Comparison of ENCODE assay signal across 21 cellular contexts in genomic region chr11:2108675-2109481, GRCh38. TPM values are rescaled to one million over a fixed set of nuclear protein-coding genes. Genes with fewer than 3 reads are reported as not detected.
A peak's percentile ranks its signal among the peaks of the same experiment; 100 is the strongest.
DNase-seq lines count a peak whose midpoint lies in the region; ATAC-seq, FAIRE-seq and TF ChIP-seq lines count a peak whose summit lies in the region.
"Had no signal": no experiment of that assay in that cellular context is flagged by ENCODE, and none has a peak within 500 bp of the region (broad histone marks: within the 10 kb centered on the region; RNA-seq: fewer than 3 reads in every experiment).

No MANE protein-coding gene starts in this region.

- TF ChIP-seq RAD21 in H1 (IDR thresholded peaks at IDR 0.05 in 1 of 2, conservative IDR thresholded peaks at IDR 0.05 in 1 of 2; ENCODE audit: low read depth in 2 of 2, low read length in 2 of 2) = no peak

- POLR2A ChIA-PET in H1 (lab: Charles Lee; ENCODE audit: partially characterized antibody) = interaction anchor here (1.1 to 2.2 kb wide), 2 partner anchors 12 to 15 kb away, joined by 4 to 5 read pairs; no protein-coding TSS in a partner anchor

- no peak for ATAC-seq in HG03521 (IDR thresholded peaks at IDR 0.05; ENCODE audit: unreplicated experiment)
- no peak for ATAC-seq in activated T-cell treated with anti-CD3 and anti-CD28 coated beads, Interleukin-2, amount 50 U/mL, for 4 hours

- H3K79me1 ChIP-seq in H1 (ENCODE audit: low read depth, low read length) = no peaks in the 10 kb centered on the region

- in situ Hi-C loops in GM23248 (cut with MboI) = no loop called here

- no peak overlapping the region for H2BK120ac ChIP-seq in H1 (replicated peaks; ENCODE audit: low read depth, low read length)

- H3K9me3 Mint-ChIP-seq in activated T-cell treated with anti-CD3 and anti-CD28 coated beads, Interleukin-2, amount 50 U/mL, for 4 hours = no peaks in the 10 kb centered on the region
- H3K9me3 Mint-ChIP-seq: CD4-positive, alpha-beta memory T cell; GM23338; IgD-negative memory B cell had no signal

- WGBS in H1 (ENCODE audit: extremely low coverage in 1 of 2, insufficient coverage in 1 of 2, insufficient read length in 1 of 2, insufficient replicate concordance in 2 of 2, low coverage in 1 of 2, low lambda C conversion rate in 2 of 2, missing lambda C conversion rate in 1 of 2), 2 experiments = 92% methylated on average over 11 of the region's 23 CpGs; no CpG with 5 or more reads in 1 of the 2 experiments
- 24 to 25% methylated on average over 22 of the region's 23 CpGs for WGBS in GM23248 (ENCODE audit: low coverage in 1 of 2, low lambda C conversion rate in 2 of 2, missing lambda C conversion rate in 2 of 2), 2 experiments
- 55 to 63% methylated on average over 20 to 23 of the region's 23 CpGs for WGBS in lower leg skin, 2 donors

- no peak overlapping the region for H3K14ac ChIP-seq in H1 (ENCODE audit: insufficient read length)

- FAIRE-seq in H1 (lab: Jason Lieb, UNC) = no peak

- H3K27ac ChIP-seq in BLaER1 treated with 17β-estradiol and CSF1 and Interleukin-3, amounts not matched to agents 10 nM and 100 nM = peak overlapping the region; percentile 36 to 85 (median 72); a peak in 19 of 22 replicates
- H3K27ac ChIP-seq in H1 (ENCODE audit: low read depth, low read length) = no peak overlapping the region
- no peak overlapping the region for H3K27ac ChIP-seq in parathyroid adenoma
- H3K27ac ChIP-seq in GM23248 = no peak overlapping the region

- no peak overlapping the region; the same call in 1 of the 2 replicates for H2BK20ac ChIP-seq in H1 (ENCODE audit: low read length)

- TF ChIP-seq CTCF in H1 (IDR thresholded peaks at IDR 0.05; ENCODE audit: control extremely low read depth in 1 of 3, insufficient read depth in 1 of 3, low read depth in 1 of 3, low read length in 3 of 3) (no peak), parathyroid adenoma (IDR thresholded peaks at IDR 0.05) (no peak), lower leg skin (IDR thresholded peaks at IDR 0.05) (no peak)

- no peak for TF ChIP-seq EP300 in H1 (IDR thresholded peaks at IDR 0.05; ENCODE audit: borderline replicate concordance in 1 of 2, low read depth in 2 of 2, low read length in 2 of 2)

- peak overlapping the region in 1 of 10 experiments; percentile 21; a peak in 3 of 20 replicates for H3K4me3 ChIP-seq in BLaER1 treated with 17β-estradiol and CSF1 and Interleukin-3, amounts not matched to agents 10 nM and 100 nM
- H3K4me3 ChIP-seq in H1 (ENCODE audit: extremely low read depth in 1 of 4, insufficient read depth in 2 of 4, low read depth in 3 of 4, low read length in 4 of 4) (no peak overlapping the region), parathyroid adenoma (ENCODE audit: low read depth, low read length) (no peak overlapping the region), GM23248 (no peak overlapping the region), lower leg skin (ENCODE audit: low read depth, poor library complexity, severe bottlenecking) (no peak overlapping the region)
- H3K4me3 ChIP-seq: GM23338 had no signal

- no peaks in the 10 kb centered on the region for H3K36me3 ChIP-seq in BLaER1 treated with 17β-estradiol and CSF1 and Interleukin-3, amounts not matched to agents 10 nM and 100 nM
- H3K36me3 ChIP-seq in H1 (ENCODE audit: control insufficient read depth in 2 of 4, insufficient read depth in 4 of 4, low read length in 3 of 4) (no peaks in the 10 kb centered on the region), parathyroid adenoma (ENCODE audit: control insufficient read depth, insufficient read depth, low read length) (no peaks in the 10 kb centered on the region), GM23248 (ENCODE audit: low read depth) (no peaks in the 10 kb centered on the region)

- no peak overlapping the region for H2BK5ac ChIP-seq in H1 (ENCODE audit: low read depth, low read length)

- no peak for DNase-seq in H1 (ENCODE audit: low read depth in 1 of 2, low spot score in 2 of 2)
- peak; percentile 8 for DNase-seq in iris pigment epithelial cell (ENCODE audit: low read depth)
- DNase-seq in GM23248 = no peak
- DNase-seq in activated T-cell treated with anti-CD3 and anti-CD28 coated beads, Interleukin-2, amount 50 U/mL, for 4 hours = no peak
- no peak for DNase-seq in lower leg skin (ENCODE audit: low spot score in 2 of 2)
- DNase-seq: CD4-positive, alpha-beta memory T cell; DND-41; GDM1; NCI-H1436; NCI-H2081 treated with DMSO at 0.1 percent for 48 hours; NCI-H2227 treated with DMSO at 0.1 percent for 48 hours; NCI-H526; RPMI8226 had no signal

- peaks cover 2% of the 10 kb centered on the region for H3K4me1 Mint-ChIP-seq in activated T-cell treated with anti-CD3 and anti-CD28 coated beads, Interleukin-2, amount 50 U/mL, for 4 hours (ENCODE audit: low read depth)
- H3K4me1 Mint-ChIP-seq: CD4-positive, alpha-beta memory T cell; GM23338; IgD-negative memory B cell had no signal

- no peak overlapping the region for H2BK15ac ChIP-seq in H1 (ENCODE audit: low read length)

- H4K8ac ChIP-seq in H1 (ENCODE audit: extremely low read depth, insufficient read depth, low read length) = peak overlapping the region; percentile 60; the same call in 1 of the 2 replicates

- H3K27me3 Mint-ChIP-seq in activated T-cell treated with anti-CD3 and anti-CD28 coated beads, Interleukin-2, amount 50 U/mL, for 4 hours (ENCODE audit: low read depth) = peaks cover 2% of the 10 kb centered on the region

- H4K5ac ChIP-seq in H1 (ENCODE audit: insufficient read length, low read depth, low read length) = no peak overlapping the region

- H3K23ac ChIP-seq in H1 (ENCODE audit: insufficient read length) = no peak overlapping the region

- H2AFZ ChIP-seq in H1 (ENCODE audit: low read length) = no peak overlapping the region
- H2AFZ ChIP-seq in parathyroid adenoma = peak overlapping the region; percentile 46
- no peak overlapping the region for H2AFZ ChIP-seq in GM23248

- H3K18ac ChIP-seq in H1 (ENCODE audit: extremely low read depth, low read length) = no peak overlapping the region

- H3K27me3 ChIP-seq in BLaER1 treated with 17β-estradiol and CSF1 and Interleukin-3, amounts not matched to agents 10 nM and 100 nM = no peaks in the 10 kb centered on the region
- H3K27me3 ChIP-seq in H1 (replicated peaks in 1 of 4; ENCODE audit: control insufficient read depth in 3 of 4, extremely low read depth in 1 of 4, insufficient read depth in 3 of 4, low read length in 3 of 4) (no peaks in the 10 kb centered on the region), parathyroid adenoma (ENCODE audit: control insufficient read depth, insufficient read depth, low read length) (no peaks in the 10 kb centered on the region), GM23248 (replicated peaks; ENCODE audit: insufficient read depth) (peaks cover 36% of the 10 kb centered on the region; the same call in 1 of the 2 replicates)

- H3K79me2 ChIP-seq in H1 (ENCODE audit: control insufficient read depth in 1 of 2, insufficient read depth in 2 of 2, low read length in 2 of 2) = no peaks in the 10 kb centered on the region
- no peaks in the 10 kb centered on the region for H3K79me2 ChIP-seq in parathyroid adenoma
- no peaks in the 10 kb centered on the region for H3K79me2 ChIP-seq in GM23248 (ENCODE audit: insufficient read depth)

- peaks cover 15 to 49% (median 41%) of the 10 kb centered on the region in 10 experiments for H3K4me1 ChIP-seq in BLaER1 treated with 17β-estradiol and CSF1 and Interleukin-3, amounts not matched to agents 10 nM and 100 nM
- peaks cover 0 to 7% (median 0%) of the 10 kb centered on the region in 4 experiments; a peak in 3 of 7 replicates for H3K4me1 ChIP-seq in H1 (replicated peaks in 1 of 4; ENCODE audit: control insufficient read depth in 3 of 4, insufficient read depth in 4 of 4, low read length in 3 of 4)
- no peaks in the 10 kb centered on the region for H3K4me1 ChIP-seq in parathyroid adenoma
- H3K4me1 ChIP-seq in GM23248 (ENCODE audit: insufficient read depth) = no peaks in the 10 kb centered on the region

- no peaks in the 10 kb centered on the region for H3K9me2 ChIP-seq in GM23248 (ENCODE audit: insufficient read depth)

- peak overlapping the region; percentile 25 to 78 (median 60); a peak in 19 of 22 replicates for H3K9ac ChIP-seq in BLaER1 treated with 17β-estradiol and CSF1 and Interleukin-3, amounts not matched to agents 10 nM and 100 nM
- H3K9ac ChIP-seq in H1 (replicated peaks in 1 of 4; ENCODE audit: extremely low read depth in 1 of 4, low read depth in 3 of 4, low read length in 3 of 4) (no peak overlapping the region), parathyroid adenoma (no peak overlapping the region), GM23248 (no peak overlapping the region)

- no peaks in the 10 kb centered on the region for H4K20me1 ChIP-seq in BLaER1 treated with 17β-estradiol and CSF1 and Interleukin-3, amounts not matched to agents 10 nM and 100 nM
- H4K20me1 ChIP-seq in H1 (replicated peaks in 1 of 2; ENCODE audit: control insufficient read depth in 1 of 2, insufficient read depth in 2 of 2, low read length in 2 of 2) = no peaks in the 10 kb centered on the region
- no peaks in the 10 kb centered on the region for H4K20me1 ChIP-seq in GM23248 (ENCODE audit: insufficient read depth)

- no peaks in the 10 kb centered on the region for H3K36me3 Mint-ChIP-seq in activated T-cell treated with anti-CD3 and anti-CD28 coated beads, Interleukin-2, amount 50 U/mL, for 4 hours (ENCODE audit: insufficient read depth)
- H3K36me3 Mint-ChIP-seq: CD4-positive, alpha-beta memory T cell; IgD-negative memory B cell had no signal

- TF ChIP-seq POLR2A in H1 (IDR thresholded peaks at IDR 0.05; ENCODE audit: control extremely low read depth in 1 of 2, low read depth in 2 of 2, low read length in 2 of 2) (no peak), lower leg skin (IDR thresholded peaks at IDR 0.05) (no peak)

- H3K4me2 ChIP-seq in BLaER1 treated with 17β-estradiol and CSF1 and Interleukin-3, amounts not matched to agents 10 nM and 100 nM = peak overlapping the region; percentile 62 to 99 (median 86)
- H3K4me2 ChIP-seq in H1 (ENCODE audit: insufficient read depth in 1 of 2, low read depth in 2 of 2, low read length in 2 of 2) (no peak overlapping the region), parathyroid adenoma (ENCODE audit: low read length) (no peak overlapping the region), GM23248 (ENCODE audit: unreplicated experiment) (no peak overlapping the region)
- H3K4me2 ChIP-seq: GM23338 had no signal

- peaks cover 0 to 4% (median 0%) of the 10 kb centered on the region in 11 experiments; a peak in 1 of 22 replicates for H3K9me3 ChIP-seq in BLaER1 treated with 17β-estradiol and CSF1 and Interleukin-3, amounts not matched to agents 10 nM and 100 nM (replicated peaks in 1 of 11)
- H3K9me3 ChIP-seq in H1 (ENCODE audit: insufficient read depth in 2 of 2, low read depth in 1 of 2, low read length in 1 of 2) = no peaks in the 10 kb centered on the region
- H3K9me3 ChIP-seq in parathyroid adenoma (ENCODE audit: control insufficient read depth, low read length) = no peaks in the 10 kb centered on the region
- H3K9me3 ChIP-seq in GM23248 (ENCODE audit: low read depth) = no peaks in the 10 kb centered on the region

- no peak overlapping the region for H3K4ac ChIP-seq in H1 (replicated peaks; ENCODE audit: insufficient read length, low read depth, low read length)

- no peak overlapping the region for H2BK12ac ChIP-seq in H1 (ENCODE audit: low read depth, low read length)

- H4K91ac ChIP-seq in H1 (replicated peaks; ENCODE audit: insufficient read length, low read length) = peak overlapping the region; percentile 36

- H3F3A ChIP-seq in GM23248 (ENCODE audit: insufficient read depth) = no peaks in the 10 kb centered on the region

- no peak overlapping the region for H2AK5ac ChIP-seq in H1 (ENCODE audit: low read depth, low read length)

- H3K23me2 ChIP-seq in H1 (ENCODE audit: low read depth, low read length) = peaks cover 5% of the 10 kb centered on the region; the same call in 1 of the 2 replicates

- intact Hi-C loops in lower leg skin (cut with DNase I; ENCODE audit: low total_unique reads) = no loop called here

- CTCF ChIA-PET in H1 (lab: Charles Lee; ENCODE audit: partially characterized antibody) = interaction anchor here (0.6 to 2.3 kb wide), 4 partner anchors 9 to 233 kb away, joined by 3 to 10 read pairs (median 3); no protein-coding TSS in a partner anchor

- H3K4me3 Mint-ChIP-seq in activated T-cell treated with anti-CD3 and anti-CD28 coated beads, Interleukin-2, amount 50 U/mL, for 4 hours = no peak overlapping the region
- H3K4me3 Mint-ChIP-seq: CD4-positive, alpha-beta memory T cell; GM23338; IgD-negative memory B cell had no signal

- no peak overlapping the region for H3K56ac ChIP-seq in H1 (replicated peaks; ENCODE audit: insufficient read length, low read depth, low read length)

RNA-seq across cellular contexts. Expression of gene IGF2, which starts 30.3 kb away (rescaled TPM):
- 1.3 and 1.5 TPM in 2 replicates for total RNA-seq in H1 (2021; fragmentation: NEBNext Ultra II Directional; extraction: Animal tissue kit (Norgen Biotek cat#: 25700))
- polyA plus RNA-seq in H1 (2011; rRNA removed) (0.74 and 2.0 TPM in 2 replicates), GM23248 (2016; fragmentation: Nextera tagmentation; extraction: Ambion mirVana) (0.06 and 0.18 TPM in 2 replicates)
- 1.1 TPM for polyA plus RNA-seq in H1 (2011; cell fraction: cytosol; rRNA removed)
- 0.37 TPM for polyA plus RNA-seq in H1 (2011; cell fraction: nucleus; rRNA removed)
- 1.6 to 3.2 TPM (median 2.7 TPM) in 4 replicates for polyA plus RNA-seq in H1 (2012, experiment 1 of 2)
- polyA plus RNA-seq in H1 (2012, experiment 2 of 2) = 1.00 TPM
- 2.0 TPM for polyA plus RNA-seq in H1 (2013, experiment 1 of 2)
- polyA plus RNA-seq in H1 (2013, experiment 2 of 2) = 2.6 TPM
- polyA minus RNA-seq in H1 (2011; rRNA and poly(A)+ RNA removed) = 0.20 and 0.57 TPM in 2 replicates
- polyA minus RNA-seq in H1 (2011; cell fraction: cytosol; rRNA and poly(A)+ RNA removed) = 0.88 TPM
- 0.70 TPM for polyA minus RNA-seq in H1 (2011; cell fraction: nucleus; rRNA and poly(A)+ RNA removed)
- not detected in 2 replicates for total RNA-seq in GM23248 (2014; rRNA removed; shearing (Covaris generic))
- 10 to 100 TPM in 1 of 3 donors, 1 to 10 TPM in 2; 4.6 to 12.5 (median 5.7) TPM for total RNA-seq in activated T-cell treated with anti-CD3 and anti-CD28 coated beads, Interleukin-2, amount 50 U/mL, for 4 hours
- total RNA-seq in lower leg skin = 10 to 100 TPM in 1 of 4 donors, 1 to 10 TPM in 3; 4.5 to 14.7 (median 6.0) TPM
- total RNA-seq: CD4-positive, alpha-beta memory T cell; OCI-LY7 had no signal
- polyA plus RNA-seq: CD4-positive, alpha-beta memory T cell; IgD-negative memory B cell had no signal

RNA-seq across cellular contexts. Expression of gene INS, which starts 52.1 kb away (rescaled TPM):
- not detected in 2 replicates for total RNA-seq in H1 (2021; fragmentation: NEBNext Ultra II Directional; extraction: Animal tissue kit (Norgen Biotek cat#: 25700))
- polyA plus RNA-seq in H1 (2011; rRNA removed) (not detected in 2 replicates), GM23248 (2016; fragmentation: Nextera tagmentation; extraction: Ambion mirVana) (not detected in 2 replicates)
- not detected for polyA plus RNA-seq in H1 (2011; cell fraction: cytosol; rRNA removed)
- not detected for polyA plus RNA-seq in H1 (2011; cell fraction: nucleus; rRNA removed)
- not detected in 4 replicates for polyA plus RNA-seq in H1 (2012, experiment 1 of 2)
- polyA plus RNA-seq in H1 (2012, experiment 2 of 2) = not detected
- polyA plus RNA-seq in H1 (2013, experiment 1 of 2) = not detected
- not detected for polyA plus RNA-seq in H1 (2013, experiment 2 of 2)
- polyA minus RNA-seq in H1 (2011; rRNA and poly(A)+ RNA removed) = not detected in 2 replicates
- not detected for polyA minus RNA-seq in H1 (2011; cell fraction: cytosol; rRNA and poly(A)+ RNA removed)
- not detected for polyA minus RNA-seq in H1 (2011; cell fraction: nucleus; rRNA and poly(A)+ RNA removed)
- total RNA-seq in GM23248 (2014; rRNA removed; shearing (Covaris generic)) = not detected in 2 replicates
- not detected for total RNA-seq in activated T-cell treated with anti-CD3 and anti-CD28 coated beads, Interleukin-2, amount 50 U/mL, for 4 hours
- not detected for total RNA-seq in lower leg skin
- total RNA-seq: A673; CD4-positive, alpha-beta memory T cell; GM23338; LHCN-M2; OCI-LY7 had no signal
- polyA plus RNA-seq: CD4-positive, alpha-beta memory T cell; GM23338; IgD-negative memory B cell had no signal

Comparison
In these comparisons a context has a peak if more than half of its experiments do, and no peak if none do; other contexts are left out.
1. H3K27ac ChIP-seq: peak in BLaER1 treated with 17β-estradiol and CSF1 and Interleukin-3, amounts not matched to agents 10 nM and 100 nM (11 of 11); none in H1 (single experiment), parathyroid adenoma (single experiment) and GM23248 (single experiment).
2. H3K4me2 ChIP-seq: peak in BLaER1 treated with 17β-estradiol and CSF1 and Interleukin-3, amounts not matched to agents 10 nM and 100 nM (11 of 11); none in H1 (0 of 2), parathyroid adenoma (single experiment) and GM23248 (single experiment).
3. H3K9ac ChIP-seq: peak in BLaER1 treated with 17β-estradiol and CSF1 and Interleukin-3, amounts not matched to agents 10 nM and 100 nM (11 of 11); none in H1 (0 of 4), parathyroid adenoma (single experiment) and GM23248 (single experiment).